Comparison of ENCODE assay signal across 8 cellular contexts in genomic region chr16:11586856-11587642, GRCh38. TPM values are rescaled to one million over a fixed set of nuclear protein-coding genes. Genes with fewer than 3 reads are reported as not detected.
DNase-seq lines count a peak whose midpoint lies in the region; ATAC-seq, FAIRE-seq and TF ChIP-seq lines count a peak whose summit lies in the region.

Gene LITAF (minus strand): TSS chr16:11586919. CDS start chr16:11556730, 30,189 bp downstream.

- no peaks in the 10 kb centered on the region for H3K9me2 ChIP-seq in Karpas-422 (replicated peaks; ENCODE audit: insufficient read depth, low read length)

- no peak for TF ChIP-seq CTCF in coronary artery (IDR thresholded peaks at IDR 0.05)
- TF ChIP-seq CTCF in HepG2 (CRISPR knock-in tag; IDR thresholded peaks at IDR 0.05): peak; percentile 58

- peaks cover 33% of the 10 kb centered on the region for H3K4me1 ChIP-seq in Karpas-422 (ENCODE audit: low read length)
- peaks cover 47% of the 10 kb centered on the region for H3K4me1 ChIP-seq in HepG2 (ENCODE audit: insufficient read depth, low read length)

- H3K9ac ChIP-seq in Karpas-422 (ENCODE audit: low read length) (peak within 1 kb of the TSS; percentile 52), HepG2 (ENCODE audit: insufficient read depth, low read depth, low read length) (peak within 1 kb of the TSS; percentile 81)

- intact Hi-C loops in HepG2 (cut with micrococcal nuclease; ENCODE audit: unreplicated experiment): loop anchor here (5.0 to 10.0 kb wide), 2 partner anchors 55 to 208 kb away; partner anchors contain the start of gene ZC3H7A

- DNase-seq in DMS79 treated with DMSO at 0.1 percent for 48 hours (lab: John Stamatoyannopoulos, UW) (peak; percentile 25), Karpas-422 (no peak), coronary artery (ENCODE audit: low spot score) (peak; percentile 85), HepG2 (ENCODE audit: low spot score) (no peak), NCI-H82 treated with DMSO at 0.1 percent for 48 hours (lab: John Stamatoyannopoulos, UW; ENCODE audit: unreplicated experiment) (no peak)
- DNase-seq in activated CD4-positive, alpha-beta T cell treated with anti-CD3 and anti-CD28 coated beads for 4 hours: peak; percentile 52 to 60
- peak in 2 of 3 donors; percentile 26 to 39 for DNase-seq in stimulated activated CD4-positive, alpha-beta T cell treated with anti-CD3 and anti-CD28 coated beads, TNF-alpha, amount 100 ng/mL, for 1 hour (ENCODE audit: low read depth in 3 of 3, low spot score in 1 of 3)

- H3K4me3 ChIP-seq in Karpas-422 (ENCODE audit: low read length) (peak within 1 kb of the TSS; percentile 54; the same call in 1 of the 2 replicates), coronary artery (peak within 1 kb of the TSS; percentile 93), HepG2 (replicated peaks in 1 of 3; ENCODE audit: insufficient read depth in 1 of 3, low read depth in 2 of 3, low read length in 3 of 3) (peak within 1 kb of the TSS; percentile 73 to 96 (median 96))

- no TSS peak for BruUV-seq in HepG2 (replicated peaks; lab: Mats Ljungman, UMichigan)

- in situ Hi-C loops in HepG2 (cut with HindIII; ENCODE audit: extremely low pct_ligation_motif_present, low pct_unique_long_range_greater_than_20kb): no loop called here

- POLR2A ChIA-PET in HepG2 (lab: Yijun Ruan, JAX): interaction anchor here (0.6 to 3.1 kb wide), 9 partner anchors 8 to 469 kb away, joined by 3 to 54 read pairs (median 6); partner anchors contain the start of gene ZC3H7A

- CTCF ChIA-PET in HepG2 (lab: Yijun Ruan, JAX; ENCODE audit: low intra/inter-chr PET ratio, low total read pairs): interaction anchor here (2.1 kb wide), 1 partner anchor 55 kb away, joined by 6 read pairs; no protein-coding TSS in a partner anchor

- no peaks in the 10 kb centered on the region for H3K9me3 ChIP-seq in Karpas-422 (ENCODE audit: low read length)
- peaks cover 4% of the 10 kb centered on the region; the same call in 1 of the 2 replicates for H3K9me3 ChIP-seq in HepG2 (ENCODE audit: low read length)

- no peak for TF ChIP-seq RAD21 in HepG2 (CRISPR knock-in tag; IDR thresholded peaks at IDR 0.05)

- H3K27ac ChIP-seq in Karpas-422 (ENCODE audit: low read length) (no peak within 1 kb of the TSS), coronary artery (peak within 1 kb of the TSS; percentile 97 to 99), HepG2 (ENCODE audit: extremely low read length, insufficient read depth, low read length) (peak within 1 kb of the TSS; percentile 57)

- H3K79me2 ChIP-seq in Karpas-422 (ENCODE audit: low read length) (no peaks in the 10 kb centered on the region), HepG2 (ENCODE audit: insufficient read depth, low read length) (peaks cover 44% of the 10 kb centered on the region)

- TF ChIP-seq POLR2A in HepG2 (IDR thresholded peaks at IDR 0.05; ENCODE audit: insufficient read depth in 1 of 2, low read depth in 2 of 2, low read length in 2 of 2): peak; percentile 42 to 83; a peak in 3 of 4 replicates

- H3K27me3 ChIP-seq in Karpas-422 (ENCODE audit: low read length) (no peaks in the 10 kb centered on the region), HepG2 (ENCODE audit: control insufficient read depth in 1 of 2, insufficient read depth in 2 of 2, low read length in 2 of 2) (peaks cover 0 to 21% of the 10 kb centered on the region in 2 experiments; a peak in 2 of 5 replicates)

- FAIRE-seq in HepG2 (lab: Jason Lieb, UNC): no peak

- TF ChIP-seq EP300 in HepG2 (IDR thresholded peaks at IDR 0.05; ENCODE audit: low read depth in 2 of 2, low read length in 2 of 2): no peak; a peak in 1 of 4 replicates
- TF ChIP-seq EP300 in HepG2 (CRISPR knock-in tag; IDR thresholded peaks at IDR 0.05; ENCODE audit: borderline replicate concordance): no peak

- H2AFZ ChIP-seq in Karpas-422 (ENCODE audit: low read length) (peak within 1 kb of the TSS; percentile 41; the same call in 1 of the 2 replicates), HepG2 (ENCODE audit: low read length) (peak within 1 kb of the TSS; percentile 75)

- H4K20me1 ChIP-seq in Karpas-422 (ENCODE audit: insufficient read depth, low read depth, low read length): no peaks in the 10 kb centered on the region
- peaks cover 15% of the 10 kb centered on the region for H4K20me1 ChIP-seq in HepG2 (ENCODE audit: insufficient read depth, low read length)

- peak; percentile 55 for ATAC-seq in GM21528 (IDR thresholded peaks at IDR 0.05; ENCODE audit: low FRiP score, unreplicated experiment)
- peak; percentile 80 for ATAC-seq in HepG2

- no peaks in the 10 kb centered on the region for H3K36me3 ChIP-seq in Karpas-422 (ENCODE audit: insufficient read depth, low read length)
- no peaks in the 10 kb centered on the region for H3K36me3 ChIP-seq in HepG2 (replicated peaks in 1 of 2; ENCODE audit: control insufficient read depth in 1 of 2, insufficient read depth in 2 of 2, low read length in 2 of 2)

- H3K4me2 ChIP-seq in Karpas-422 (ENCODE audit: low read depth, low read length, poor library complexity, severe bottlenecking) (peak within 1 kb of the TSS; percentile 56), HepG2 (ENCODE audit: low read depth, low read length) (peak within 1 kb of the TSS; percentile 93)

- under 1% methylated on average over 61 of the region's 74 CpGs for WGBS in HepG2 (ENCODE audit: low lambda C conversion rate)

TF ChIP-seq in HepG2, 621 proteins besides CTCF, POLR2A, EP300 and RAD21 (continues in another document):
- TF ChIP-seq CBX1 (IDR thresholded peaks at IDR 0.05; ENCODE audit: low read depth): peak; percentile 68
- TF ChIP-seq ZNF639 (CRISPR knock-in tag; conservative IDR thresholded peaks at IDR 0.05): peak; percentile 84
- TF ChIP-seq NFE2L1 (CRISPR knock-in tag; IDR thresholded peaks at IDR 0.05; ENCODE audit: borderline replicate concordance): 0 out of 2 replicates have a peak, but pooled peaks have one; percentile 58
- TF ChIP-seq ZNF83 (CRISPR knock-in tag; IDR thresholded peaks at IDR 0.05; ENCODE audit: borderline replicate concordance): peak; percentile 22; the same call in 1 of the 2 replicates
- peak; percentile 96 for TF ChIP-seq ZMYM2 (CRISPR knock-in tag; IDR thresholded peaks at IDR 0.05)
- TF ChIP-seq CSRNP1 (CRISPR knock-in tag; IDR thresholded peaks at IDR 0.05): peak; percentile 97
- TF ChIP-seq ZNF564 (CRISPR knock-in tag; IDR thresholded peaks at IDR 0.05): no peak
- TF ChIP-seq SMYD3 (CRISPR knock-in tag; IDR thresholded peaks at IDR 0.05): peak; percentile 88; the same call in 1 of the 2 replicates
- 0 out of 2 replicates have a peak, but pooled peaks have one; percentile 18 for TF ChIP-seq ZNF550 (CRISPR knock-in tag; IDR thresholded peaks at IDR 0.05; ENCODE audit: borderline replicate concordance)
- peak; percentile 57; the same call in 1 of the 2 replicates for TF ChIP-seq IRX3 (CRISPR knock-in tag; IDR thresholded peaks at IDR 0.05; ENCODE audit: borderline replicate concordance, low read depth)

RNA-seq across cellular contexts. Expression of gene LITAF, which starts in this region (rescaled TPM):
- 2.6 TPM in 1 of 2 replicates, not detected in the other for total RNA-seq in Karpas-422 (2014; rRNA removed; shearing (Covaris generic); ENCODE audit: low replicate concordance)
- total RNA-seq in HepG2 (2016; rRNA removed; fragmentation: Illumina TruSeq; extraction: Trizol): 141 and 186 TPM in 2 replicates
- total RNA-seq in HepG2 (2016; cell fraction: cytosol; rRNA removed; fragmentation: Illumina TruSeq; extraction: Trizol; ENCODE audit: low read depth): 30.0 and 32.3 TPM in 2 replicates
- total RNA-seq in HepG2 (2016; cell fraction: insoluble cytoplasmic fraction; rRNA removed; fragmentation: Illumina TruSeq; extraction: Trizol): 139 and 174 TPM in 2 replicates
- total RNA-seq in HepG2 (2016; cell fraction: membrane; rRNA removed; fragmentation: Illumina TruSeq; extraction: Trizol): 118 and 119 TPM in 2 replicates
- total RNA-seq in HepG2 (2016; cell fraction: nucleus; rRNA removed; fragmentation: Illumina TruSeq; extraction: Trizol): 60.6 and 72.1 TPM in 2 replicates
- 80.1 and 95.5 TPM in 2 replicates for polyA plus RNA-seq in HepG2 (2011; rRNA removed)
- 121 and 137 TPM in 2 replicates for polyA plus RNA-seq in HepG2 (2011; cell fraction: cytosol; rRNA removed)
- 61.9 and 67.8 TPM in 2 replicates for polyA plus RNA-seq in HepG2 (2011; cell fraction: nucleus; rRNA removed)
- 113 and 128 TPM in 2 replicates for polyA plus RNA-seq in HepG2 (2012)
- 48.2 and 51.8 TPM in 2 replicates for polyA plus RNA-seq in HepG2 (2016; cell fraction: cytosol; fragmentation: Illumina TruSeq; extraction: Trizol; ENCODE audit: low read depth)
- polyA plus RNA-seq in HepG2 (2016; cell fraction: insoluble cytoplasmic fraction; fragmentation: Illumina TruSeq; extraction: Trizol; ENCODE audit: low read depth): 322 and 369 TPM in 2 replicates
- 139 and 153 TPM in 2 replicates for polyA plus RNA-seq in HepG2 (2016; cell fraction: membrane; fragmentation: Illumina TruSeq; extraction: Trizol; ENCODE audit: low read depth)
- polyA plus RNA-seq in HepG2 (2016; cell fraction: nucleus; fragmentation: Illumina TruSeq; extraction: Trizol; ENCODE audit: insufficient read depth, low read depth): 125 and 129 TPM in 2 replicates
- 155 and 250 TPM in 2 replicates for polyA minus RNA-seq in HepG2 (2011; rRNA and poly(A)+ RNA removed; ENCODE audit: low replicate concordance)
- polyA minus RNA-seq in HepG2 (2011; cell fraction: cytosol; rRNA and poly(A)+ RNA removed): 71.1 and 86.5 TPM in 2 replicates
- polyA minus RNA-seq in HepG2 (2011; cell fraction: nucleus; rRNA and poly(A)+ RNA removed): 45.8 and 58.4 TPM in 2 replicates

Comparison
In these comparisons a context has a peak if more than half of its experiments do, and no peak if none do; other contexts are left out.
1. DNase-seq: peak in DMS79 treated with DMSO at 0.1 percent for 48 hours (single experiment), activated CD4-positive, alpha-beta T cell treated with anti-CD3 and anti-CD28 coated beads for 4 hours (2 of 2), coronary artery (single experiment) and stimulated activated CD4-positive, alpha-beta T cell treated with anti-CD3 and anti-CD28 coated beads, TNF-alpha, amount 100 ng/mL, for 1 hour (2 of 3); none in Karpas-422 (single experiment), HepG2 (single experiment) and NCI-H82 treated with DMSO at 0.1 percent for 48 hours (single experiment).
2. Peak in every context shown above with its lines, with median percentiles within 50 percentile points of each other: H3K4me3 ChIP-seq.